Comparison of ENCODE assay signal across 8 cellular contexts in genomic region chr7:78020131-78020873, GRCh38.
A peak's percentile ranks its signal among the peaks of the same experiment; 100 is the strongest.
DNase-seq lines count a peak whose midpoint lies in the region; ATAC-seq and TF ChIP-seq lines count a peak whose summit lies in the region.

No MANE protein-coding gene starts in this region.

- ATAC-seq in HG03432 (IDR thresholded peaks at IDR 0.05; ENCODE audit: unreplicated experiment): peak; percentile 46
- ATAC-seq in upper lobe of left lung (ENCODE audit: low FRiP score in 2 of 2): peak; percentile 87 to 91

- TF ChIP-seq EP300 in upper lobe of left lung (IDR thresholded peaks at IDR 0.05): no peak

- H3K4me3 Mint-ChIP-seq in Caco-2 (ENCODE audit: unreplicated experiment): peak overlapping the region; percentile 84

- BruUV-seq in Caco-2 (replicated peaks; lab: Mats Ljungman, UMichigan): no TSS peak

- intact Hi-C loops in Caco-2 (cut with micrococcal nuclease; ENCODE audit: unreplicated experiment): loop anchor here (1.0 to 10.0 kb wide), 8 partner anchors 62 to 1157 kb away; no protein-coding TSS in a partner anchor

- H3K9me3 ChIP-seq in Caco-2: no peaks in the 10 kb centered on the region
- H3K9me3 ChIP-seq in esophagus (ENCODE audit: control insufficient read depth in 2 of 2, insufficient read depth in 1 of 2, low read depth in 1 of 2, low read length in 1 of 2): no peaks in the 10 kb centered on the region
- H3K9me3 ChIP-seq in upper lobe of left lung: no peaks in the 10 kb centered on the region

- no peaks in the 10 kb centered on the region for H3K36me3 ChIP-seq in Caco-2 (ENCODE audit: control insufficient read depth, insufficient read depth, low read length)
- no peaks in the 10 kb centered on the region for H3K36me3 ChIP-seq in esophagus (ENCODE audit: control insufficient read depth in 2 of 2, insufficient read depth in 2 of 2, low read length in 1 of 2)
- H3K36me3 ChIP-seq in upper lobe of left lung: no peaks in the 10 kb centered on the region

- H3K27me3 Mint-ChIP-seq in Caco-2 (ENCODE audit: insufficient read depth, unreplicated experiment): peaks cover 3% of the 10 kb centered on the region

- TF ChIP-seq CTCF in Caco-2 (IDR thresholded peaks at IDR 0.05; ENCODE audit: insufficient read depth in 1 of 2, low read depth in 1 of 2, low read length in 1 of 2, severe bottlenecking in 1 of 2, unreplicated experiment in 1 of 2) (peak; percentile 60 to 77), upper lobe of left lung (IDR thresholded peaks at IDR 0.05) (peak; percentile 37 to 77 (median 62))

- peaks cover 11% of the 10 kb centered on the region for H3K4me1 Mint-ChIP-seq in Caco-2 (ENCODE audit: low read depth, unreplicated experiment)

- H3K4me3 ChIP-seq in Caco-2 (ENCODE audit: low read depth, low read length): peak overlapping the region; percentile 54
- peak overlapping the region; percentile 71 to 78 for H3K4me3 ChIP-seq in esophagus (ENCODE audit: low read depth in 1 of 2, low read length in 2 of 2)
- H3K4me3 ChIP-seq in upper lobe of left lung: peak overlapping the region; percentile 45 to 67 (median 58)

- peaks cover 4% of the 10 kb centered on the region for H3K36me3 Mint-ChIP-seq in Caco-2 (ENCODE audit: insufficient read depth, unreplicated experiment)

- H3K9me3 Mint-ChIP-seq in Caco-2 (ENCODE audit: unreplicated experiment): no peaks in the 10 kb centered on the region

- peak overlapping the region; percentile 77 for H3K27ac Mint-ChIP-seq in Caco-2 (ENCODE audit: unreplicated experiment)

- 2 to 3% methylated on average over 25 of the region's 25 CpGs for WGBS in esophagus, 2 donors
- 1% methylated on average over 9 to 10 of the region's 25 CpGs for WGBS in upper lobe of left lung, 2 donors

- CTCF ChIA-PET in Caco-2 (lab: Charles Lee): interaction anchor here (0.6 to 1.5 kb wide), 14 partner anchors 18 to 650 kb away, joined by 3 to 8 read pairs (median 4); no protein-coding TSS in a partner anchor

- H3K4me1 ChIP-seq in Caco-2: peaks cover 14% of the 10 kb centered on the region
- no peaks in the 10 kb centered on the region for H3K4me1 ChIP-seq in esophagus (ENCODE audit: control insufficient read depth in 2 of 2, insufficient read depth in 2 of 2, low read length in 1 of 2)
- peaks cover 6 to 25% (median 14%) of the 10 kb centered on the region in 4 donors for H3K4me1 ChIP-seq in upper lobe of left lung

- POLR2A ChIA-PET in Caco-2 (lab: Charles Lee): interaction anchor here (0.6 kb wide), 2 partner anchors 324 to 541 kb away, joined by 3 read pairs; no protein-coding TSS in a partner anchor

- peak overlapping the region; percentile 96 to 98 for H3K27ac ChIP-seq in esophagus (ENCODE audit: low read depth in 2 of 2, low read length in 1 of 2)
- H3K27ac ChIP-seq in upper lobe of left lung: peak overlapping the region; percentile 94 to 98 (median 96)

- no peak for TF ChIP-seq POLR2A in upper lobe of left lung (IDR thresholded peaks at IDR 0.05)

- no peaks in the 10 kb centered on the region for H3K27me3 ChIP-seq in Caco-2 (replicated peaks; ENCODE audit: control insufficient read depth, insufficient read depth, low read length)
- H3K27me3 ChIP-seq in esophagus (ENCODE audit: control insufficient read depth in 1 of 2, insufficient read depth in 2 of 2, low read length in 2 of 2): no peaks in the 10 kb centered on the region
- H3K27me3 ChIP-seq in upper lobe of left lung: no peaks in the 10 kb centered on the region

- DNase-seq in Caco-2 (peak; percentile 56 to 65), GM19240 (ENCODE audit: insufficient read length, low spot score) (peak; percentile 41), NCI-H446 treated with DMSO at 0.1 percent for 48 hours (lab: John Stamatoyannopoulos, UW) (peak; percentile 34), mucosa of gallbladder (ENCODE audit: low spot score) (peak; percentile 73), upper lobe of left lung (peak in 1 of 2 donors; percentile 58)
- DNase-seq in activated CD4-positive, alpha-beta T cell treated with anti-CD3 and anti-CD28 coated beads, Interleukin-2, amount 50 U/mL, for 1 hour: peak; percentile 9
